8 cellular contexts compared by ENCODE assay signal in genomic region chr9:137046094-137046787, GRCh38. TPM values are rescaled to one million over a fixed set of nuclear protein-coding genes. Genes with fewer than 3 reads are reported as not detected.
A peak's percentile ranks its signal among the peaks of the same experiment; 100 is the strongest.
DNase-seq lines count a peak whose midpoint lies in the region; ATAC-seq and TF ChIP-seq lines count a peak whose summit lies in the region.

TSS of gene NPDC1 (minus strand) at chr9:137046177. CDS start at chr9:137045989, 188 bp downstream.

- peak; percentile 92 for DNase-seq in D341Med (ENCODE audit: low spot score)
- peak in 58 of 76 experiments; percentile 8 to 81 (median 53) for DNase-seq in HUDEP-2 (lab: John Stamatoyannopoulos, UW; ENCODE audit: unreplicated experiment in 76 of 76)
- DNase-seq in OCI-LY7 (ENCODE audit: low spot score) = peak; percentile 82
- DNase-seq in activated T-cell treated with anti-CD3 and anti-CD28 coated beads, Interleukin-2, amount 50 U/mL, for 48 hours = peak; percentile 88 to 90
- peak; percentile 90 for DNase-seq in stimulated activated CD8-positive, alpha-beta memory T cell treated with anti-CD3 and anti-CD28 coated beads, Interleukin-4, amount 100 ng/mL, for 48 hours

- peak; percentile 81 for TF ChIP-seq CTCF in OCI-LY7 (conservative IDR thresholded peaks at IDR 0.05; ENCODE audit: low read length)

- peak within 1 kb of the TSS; percentile 77 for H3K4me2 ChIP-seq in OCI-LY7 (ENCODE audit: low read length)

- H3K4me1 ChIP-seq in OCI-LY7 (ENCODE audit: insufficient read depth, low read length, poor library complexity, severe bottlenecking) (peaks cover 4% of the 10 kb centered on the region), esophagus (ENCODE audit: control insufficient read depth in 2 of 2, insufficient read depth in 2 of 2, low read length in 1 of 2) (peaks cover 13 to 28% of the 10 kb centered on the region in 2 donors), muscle layer of colon (ENCODE audit: insufficient read depth, low read length) (peaks cover 10% of the 10 kb centered on the region)

- H3K9ac ChIP-seq in muscle layer of colon (ENCODE audit: low read length) = no peak within 1 kb of the TSS

- no peaks in the 10 kb centered on the region for H3K36me3 ChIP-seq in OCI-LY7 (ENCODE audit: insufficient read depth, low read length)
- H3K36me3 ChIP-seq in esophagus (ENCODE audit: control insufficient read depth in 2 of 2, insufficient read depth in 2 of 2, low read length in 1 of 2) = no peaks in the 10 kb centered on the region
- H3K36me3 ChIP-seq in muscle layer of colon (ENCODE audit: insufficient read depth, low read length) = no peaks in the 10 kb centered on the region

- BruUV-seq in OCI-LY7 (replicated peaks; lab: Mats Ljungman, UMichigan) = no TSS peak

- peak within 1 kb of the TSS; percentile 57 for H3K4me3 ChIP-seq in OCI-LY7 (ENCODE audit: low read depth, low read length, poor library complexity, severe bottlenecking)
- peak within 1 kb of the TSS; percentile 42 to 55 for H3K4me3 ChIP-seq in esophagus (ENCODE audit: low read depth in 1 of 2, low read length in 2 of 2)
- peak within 1 kb of the TSS; percentile 62 to 74 for H3K4me3 ChIP-seq in muscle layer of colon (ENCODE audit: low read depth in 1 of 2, low read length in 2 of 2)

- no peaks in the 10 kb centered on the region for H3K79me2 ChIP-seq in OCI-LY7 (ENCODE audit: insufficient read depth, low read depth, low read length)

- H3K27me3 ChIP-seq in esophagus (ENCODE audit: control insufficient read depth in 1 of 2, insufficient read depth in 2 of 2, low read length in 2 of 2) (peaks cover 0 to 7% of the 10 kb centered on the region in 2 donors), muscle layer of colon (ENCODE audit: control insufficient read depth in 1 of 2, insufficient read depth in 2 of 2, low read length in 2 of 2) (peaks cover 5 to 40% of the 10 kb centered on the region in 2 donors)

- WGBS in esophagus, 2 donors = 0% methylated on average over 37 to 56 of the region's 56 CpGs

- no peaks in the 10 kb centered on the region for H3K9me3 ChIP-seq in OCI-LY7 (ENCODE audit: low read length)
- H3K9me3 ChIP-seq in esophagus (ENCODE audit: control insufficient read depth in 2 of 2, insufficient read depth in 1 of 2, low read depth in 1 of 2, low read length in 1 of 2) = peaks cover 0 to 2% of the 10 kb centered on the region in 2 donors
- H3K9me3 ChIP-seq in muscle layer of colon (ENCODE audit: low read length) = no peaks in the 10 kb centered on the region

- H4K20me1 ChIP-seq in OCI-LY7 (ENCODE audit: insufficient read depth, low read length) = 0 out of 2 replicates have a peak, but pooled peaks cover 3% of the 10 kb centered on the region

- intact Hi-C loops in OCI-LY7 (cut with micrococcal nuclease; ENCODE audit: unreplicated experiment) = loop anchor here (1.0 to 2.0 kb wide), 3 partner anchors 21 to 181 kb away; partner anchors contain the start of gene RNF224

- no peaks in the 10 kb centered on the region for H3K9me2 ChIP-seq in OCI-LY7 (ENCODE audit: insufficient read depth, low read length)

- ATAC-seq in GM19452 (IDR thresholded peaks at IDR 0.05; ENCODE audit: unreplicated experiment) = no peak

- POLR2A ChIA-PET in OCI-LY7 (lab: Charles Lee) = interaction anchor here (0.7 to 1.3 kb wide), 2 partner anchors 25 to 40 kb away, joined by 3 to 5 read pairs; partner anchors contain the start of gene MAN1B1

- CTCF ChIA-PET in OCI-LY7 (lab: Charles Lee; ENCODE audit: unreplicated experiment) = interaction anchor here (1.0 to 1.4 kb wide), 4 partner anchors 17 to 23 kb away, joined by 3 to 6 read pairs (median 4); no protein-coding TSS in a partner anchor

- H2AFZ ChIP-seq in OCI-LY7 (ENCODE audit: low read length) = no peak within 1 kb of the TSS; the same call in 1 of the 2 replicates

- H3K27ac ChIP-seq in OCI-LY7 (ENCODE audit: low read depth, low read length, poor library complexity, severe bottlenecking) (no peak within 1 kb of the TSS), esophagus (ENCODE audit: low read depth in 2 of 2, low read length in 1 of 2) (peak within 1 kb of the TSS; percentile 28 to 79), muscle layer of colon (ENCODE audit: low read depth, low read length) (peak within 1 kb of the TSS; percentile 42)

RNA-seq across cellular contexts. Expression of gene NPDC1, which starts in this region (rescaled TPM):
- 0.21 and 0.32 TPM in 2 replicates for total RNA-seq in OCI-LY7 (2014; rRNA removed; shearing (Covaris generic))
- 0.38 and 0.39 TPM in 2 replicates for total RNA-seq in OCI-LY7 (2022)
- 10 to 100 TPM; 33.1 to 44.3 TPM for polyA plus RNA-seq in esophagus

Comparison
In these comparisons a context has a peak if more than half of its experiments do, and no peak if none do; other contexts are left out.
1. Peak in DNase-seq, H3K4me3 ChIP-seq and H3K4me2 ChIP-seq in OCI-LY7; RNA of the gene not detected or under 1 TPM.